ENCODE assay signal across 15 cellular contexts in the genomic region with DNA sequence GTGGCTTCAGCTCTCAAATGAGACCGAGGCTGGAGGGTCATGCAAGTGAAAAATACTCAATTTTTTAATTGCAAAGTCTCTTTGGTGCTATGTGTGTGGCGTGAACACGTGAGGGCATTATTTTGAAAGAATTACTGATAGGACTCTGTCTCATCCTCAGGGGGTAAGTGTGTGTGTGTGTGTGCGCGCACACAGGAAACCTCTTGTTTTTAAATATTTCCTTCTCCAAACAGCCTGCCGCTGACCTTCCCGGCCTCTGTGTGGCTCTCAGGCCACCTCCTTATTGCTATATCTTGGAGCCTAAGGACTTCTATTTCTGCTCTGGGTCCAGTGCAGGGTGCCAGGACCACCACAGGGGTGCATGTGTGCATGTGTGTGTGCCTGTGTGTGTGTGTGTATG.
DNase-seq lines count a peak whose midpoint lies in the region; ATAC-seq, FAIRE-seq and TF ChIP-seq lines count a peak whose summit lies in the region.
"Had no signal": no experiment of that assay in that cellular context is flagged by ENCODE, and none has a peak within 500 bp of the region (broad histone marks: within the 10 kb centered on the region; RNA-seq: fewer than 3 reads in every experiment).

No MANE protein-coding gene starts in this region.

- intact Hi-C loops in CD4-positive, alpha-beta memory T cell (cut with micrococcal nuclease): no loop called here
- intact Hi-C loops in naive thymus-derived CD4-positive, alpha-beta T cell (cut with micrococcal nuclease): no loop called here

- TF ChIP-seq CTCF in chondrocyte (IDR thresholded peaks at IDR 0.05): no peak

- peak; percentile 57 for ATAC-seq in naive thymus-derived CD4-positive, alpha-beta T cell
- no peak for ATAC-seq in HG03280 (IDR thresholded peaks at IDR 0.05; ENCODE audit: unreplicated experiment)
- ATAC-seq: activated naive CD4-positive, alpha-beta T cell treated with anti-CD3 and anti-CD28 coated beads, Interleukin-2, amount 50 U/mL, for 72 hours had no signal

- FAIRE-seq in GM12891 (lab: Jason Lieb, UNC): no peak
- FAIRE-seq: endometrium, frontal cortex, GM19239 had no signal

- POLR2A ChIA-PET in CD4-positive, alpha-beta memory T cell (lab: Charles Lee; ENCODE audit: partially characterized antibody): no interaction called here
- POLR2A ChIA-PET in naive thymus-derived CD4-positive, alpha-beta T cell (lab: Charles Lee): no interaction called here

- peaks cover 18 to 54% (median 38%) of the 10 kb centered on the region in 4 donors for H3K4me1 Mint-ChIP-seq in CD4-positive, alpha-beta memory T cell
- peaks cover 45% of the 10 kb centered on the region for H3K4me1 Mint-ChIP-seq in chondrocyte (ENCODE audit: low read depth)
- peaks cover 29 to 71% (median 52%) of the 10 kb centered on the region in 7 donors for H3K4me1 Mint-ChIP-seq in naive thymus-derived CD4-positive, alpha-beta T cell

- DNase-seq in CD4-positive, alpha-beta memory T cell: no peak
- DNase-seq in KBM-7 (peak; percentile 69), chondrocyte (ENCODE audit: low spot score) (peak; percentile 27), GM12891 (ENCODE audit: insufficient read length, low spot score) (no peak)
- peak in 1 of 9 donors; percentile 11 for DNase-seq in naive thymus-derived CD4-positive, alpha-beta T cell
- no peak for DNase-seq in activated effector memory CD4-positive, alpha-beta T cell treated with Interleukin-2 at 50 U/mL for 16 hours
- DNase-seq in activated naive CD4-positive, alpha-beta T cell (lab: John Stamatoyannopoulos, UW): no peak
- DNase-seq: NK-92 treated with Interleukin-12 subunit alpha and Interleukin-12 subunit beta, amount 100 ng/mL, for 24 hours; upper lobe of left lung had no signal

- peaks cover 13% of the 10 kb centered on the region for H3K4me1 ChIP-seq in CD4-positive, alpha-beta memory T cell (ENCODE audit: insufficient read depth, low read length)
- H3K4me1 ChIP-seq in naive thymus-derived CD4-positive, alpha-beta T cell (ENCODE audit: control insufficient read depth in 2 of 2, insufficient read depth in 2 of 2, low read length in 2 of 2): peaks cover 0 to 6% of the 10 kb centered on the region in 2 donors

- in situ Hi-C loops in KBM-7 (cut with MboI; ENCODE audit: low pct_unique_long_range_greater_than_20kb, low sequenced_read_pairs): no loop called here

- CTCF ChIA-PET in CD4-positive, alpha-beta memory T cell (lab: Charles Lee; ENCODE audit: partially characterized antibody): no interaction called here
- CTCF ChIA-PET in naive thymus-derived CD4-positive, alpha-beta T cell (lab: Charles Lee): no interaction called here

- H3K27ac Mint-ChIP-seq in CD4-positive, alpha-beta memory T cell: peak overlapping the region in 5 of 7 donors; percentile 5 to 62 (median 38)
- no peak overlapping the region for H3K27ac Mint-ChIP-seq in chondrocyte (ENCODE audit: unreplicated experiment)
- peak overlapping the region in 3 of 9 donors; percentile 1 to 13 (median 12) for H3K27ac Mint-ChIP-seq in naive thymus-derived CD4-positive, alpha-beta T cell

- no peak overlapping the region for H3K27ac ChIP-seq in CD4-positive, alpha-beta memory T cell (ENCODE audit: low read depth, low read length)
- H3K27ac ChIP-seq in naive thymus-derived CD4-positive, alpha-beta T cell (ENCODE audit: low read depth, low read length): no peak overlapping the region
- H3K27ac ChIP-seq: SJSA1 had no signal

- peak overlapping the region in 1 of 8 donors; percentile 53 for H3K4me3 Mint-ChIP-seq in CD4-positive, alpha-beta memory T cell
- no peak overlapping the region for H3K4me3 Mint-ChIP-seq in chondrocyte (ENCODE audit: unreplicated experiment)
- H3K4me3 Mint-ChIP-seq in naive thymus-derived CD4-positive, alpha-beta T cell: peak overlapping the region in 2 of 10 donors; percentile 17 to 39

- no peak for TF ChIP-seq POLR2A in GM12891 (IDR thresholded peaks at IDR 0.05; ENCODE audit: low read depth, low read length)

- no peaks in the 10 kb centered on the region for H3K27me3 ChIP-seq in CD4-positive, alpha-beta memory T cell (ENCODE audit: insufficient read depth, low read length)
- H3K27me3 ChIP-seq in naive thymus-derived CD4-positive, alpha-beta T cell (ENCODE audit: control insufficient read depth in 2 of 2, insufficient read depth in 2 of 2, low read length in 2 of 2): no peaks in the 10 kb centered on the region
- H3K27me3 ChIP-seq: SJSA1, upper lobe of left lung had no signal

- H3K9me3 Mint-ChIP-seq in CD4-positive, alpha-beta memory T cell: peaks cover 0 to 2% (median 0%) of the 10 kb centered on the region in 8 donors
- no peaks in the 10 kb centered on the region for H3K9me3 Mint-ChIP-seq in chondrocyte (ENCODE audit: low read depth)
- H3K9me3 Mint-ChIP-seq in naive thymus-derived CD4-positive, alpha-beta T cell: no peaks in the 10 kb centered on the region
- H3K9me3 Mint-ChIP-seq: activated naive CD4-positive, alpha-beta T cell treated with anti-CD3 and anti-CD28 coated beads, Interleukin-2, amount 50 U/mL, for 72 hours had no signal

- no peaks in the 10 kb centered on the region for H3K9me3 ChIP-seq in CD4-positive, alpha-beta memory T cell (ENCODE audit: control insufficient read depth in 1 of 2, low read length in 2 of 2)
- H3K9me3 ChIP-seq in naive thymus-derived CD4-positive, alpha-beta T cell (ENCODE audit: control insufficient read depth in 2 of 3, low read length in 3 of 3): no peaks in the 10 kb centered on the region
- H3K9me3 ChIP-seq: SJSA1, upper lobe of left lung had no signal

- H3K4me3 ChIP-seq in CD4-positive, alpha-beta memory T cell (ENCODE audit: low read length in 2 of 2): no peak overlapping the region
- no peak overlapping the region for H3K4me3 ChIP-seq in naive thymus-derived CD4-positive, alpha-beta T cell (ENCODE audit: low read length)
- H3K4me3 ChIP-seq: SJSA1, upper lobe of left lung had no signal

- H3K27me3 Mint-ChIP-seq in CD4-positive, alpha-beta memory T cell: no peaks in the 10 kb centered on the region
- H3K27me3 Mint-ChIP-seq in chondrocyte (ENCODE audit: low read depth): no peaks in the 10 kb centered on the region
- H3K27me3 Mint-ChIP-seq in naive thymus-derived CD4-positive, alpha-beta T cell: no peaks in the 10 kb centered on the region

- H3K36me3 ChIP-seq in CD4-positive, alpha-beta memory T cell (ENCODE audit: insufficient read depth, low read length): no peaks in the 10 kb centered on the region
- H3K36me3 ChIP-seq in naive thymus-derived CD4-positive, alpha-beta T cell (ENCODE audit: control insufficient read depth in 2 of 3, insufficient read depth in 3 of 3, low read length in 3 of 3): no peaks in the 10 kb centered on the region
- H3K36me3 ChIP-seq: SJSA1, upper lobe of left lung had no signal

- peaks cover 0 to 4% of the 10 kb centered on the region in 2 donors for H3K36me3 Mint-ChIP-seq in CD4-positive, alpha-beta memory T cell
- H3K36me3 Mint-ChIP-seq in chondrocyte (ENCODE audit: low read depth): no peaks in the 10 kb centered on the region
- H3K36me3 Mint-ChIP-seq in naive thymus-derived CD4-positive, alpha-beta T cell: peaks cover 0 to 5% (median 0%) of the 10 kb centered on the region in 5 donors
- H3K36me3 Mint-ChIP-seq: activated naive CD4-positive, alpha-beta T cell treated with anti-CD3 and anti-CD28 coated beads, Interleukin-2, amount 50 U/mL, for 72 hours had no signal

TF ChIP-seq in GM12891, 5 proteins besides CTCF, POLR2A, EP300 and RAD21:
- TF ChIP-seq SPI1 (IDR thresholded peaks at IDR 0.05; ENCODE audit: low read depth, low read length): no peak
- TF ChIP-seq TAF1 (IDR thresholded peaks at IDR 0.05; ENCODE audit: low read depth, low read length): no peak
- no peak for TF ChIP-seq POU2F2 (IDR thresholded peaks at IDR 0.05; ENCODE audit: low read depth, low read length)
- no peak for TF ChIP-seq PAX5 (IDR thresholded peaks at IDR 0.05; ENCODE audit: insufficient read depth, low read length, severe bottlenecking)
- TF ChIP-seq POLR2AphosphoS5 (IDR thresholded peaks at IDR 0.05; ENCODE audit: low read depth, low read length): no peak

Comparison
In these comparisons a context has a peak if more than half of its experiments do, and no peak if none do; other contexts are left out.
1. DNase-seq: peak in KBM-7 (single experiment) and chondrocyte (single experiment); none in CD4-positive, alpha-beta memory T cell (0 of 5), activated effector memory CD4-positive, alpha-beta T cell treated with Interleukin-2 at 50 U/mL for 16 hours (single experiment), GM12891 (single experiment) and activated naive CD4-positive, alpha-beta T cell (0 of 4).